In genomic region chr1:151706464-151707415, GRCh38 we compare ENCODE assay signal across 17 cellular contexts.
"Had no signal": no experiment of that assay in that cellular context is flagged by ENCODE, and none has a peak within 500 bp of the region (broad histone marks: within the 10 kb centered on the region; RNA-seq: fewer than 3 reads in every experiment).

No MANE protein-coding gene starts in this region.

- H3K27me3 Mint-ChIP-seq: activated CD4-positive, alpha-beta T cell treated with anti-CD3 and anti-CD28 coated beads for 36 hours; stimulated activated naive CD8-positive, alpha-beta T cell treated with anti-CD3 and anti-CD28 coated beads, Interleukin-15, Interleukin-2, amounts not matched to agents 100 ng/mL and 50 ng/mL, for 24 hours; type B pancreatic cell had no signal

- H3K27ac ChIP-seq: cardiac muscle cell, hepatocyte, lower lobe of right lung, sigmoid colon, spleen, suprapubic skin had no signal

- H3K4me3 Mint-ChIP-seq: activated CD4-positive, alpha-beta T cell treated with anti-CD3 and anti-CD28 coated beads for 36 hours; activated T-helper 1 cell treated with anti-CD3 and anti-CD28 coated beads, Interleukin-12 subunit alpha, Interleukin-12 subunit beta, Interleukin-2, Interleukin-4 antibody, amounts not matched to agents 30 ng/mL and 10 ng/mL and 1 ng/mL, durations not matched to agents 14 hours and 24 hours and 36 hours; naive thymus-derived CD8-positive, alpha-beta T cell; stimulated activated naive CD8-positive, alpha-beta T cell treated with anti-CD3 and anti-CD28 coated beads, Interleukin-15, Interleukin-2, amounts not matched to agents 100 ng/mL and 50 ng/mL, for 24 hours; type B pancreatic cell; WTC11 had no signal

- H3K36me3 Mint-ChIP-seq: naive thymus-derived CD8-positive, alpha-beta T cell; type B pancreatic cell; WTC11 had no signal

- ATAC-seq: activated CD4-positive, alpha-beta T cell treated with anti-CD3 and anti-CD28 coated beads for 36 hours; left cardiac atrium; naive thymus-derived CD8-positive, alpha-beta T cell; WTC11 had no signal

- H3K4me1 Mint-ChIP-seq: WTC11 had no signal

- DNase-seq: activated CD4-positive, alpha-beta T cell treated with anti-CD3 and anti-CD28 coated beads for 36 hours; activated CD4-positive, alpha-beta T cell treated with anti-CD3 and anti-CD28 coated beads, Interleukin-2, amount 50 U/mL, for 48 hours; activated gamma-delta T cell treated with Interleukin-2 at 50 U/mL for 16 hours; activated T-cell treated with anti-CD3 and anti-CD28 coated beads for 4 hours; left cardiac atrium; lower lobe of right lung; naive thymus-derived CD8-positive, alpha-beta T cell; sigmoid colon; spleen; SW 1271 had no signal

- H3K9me3 Mint-ChIP-seq: activated T-helper 1 cell treated with anti-CD3 and anti-CD28 coated beads, Interleukin-12 subunit alpha, Interleukin-12 subunit beta, Interleukin-2, Interleukin-4 antibody, amounts not matched to agents 30 ng/mL and 10 ng/mL and 1 ng/mL, durations not matched to agents 14 hours and 24 hours and 36 hours; naive thymus-derived CD8-positive, alpha-beta T cell; stimulated activated naive CD8-positive, alpha-beta T cell treated with anti-CD3 and anti-CD28 coated beads, Interleukin-15, Interleukin-2, amounts not matched to agents 100 ng/mL and 50 ng/mL, for 24 hours; type B pancreatic cell; WTC11 had no signal

- H3K27ac Mint-ChIP-seq: activated CD4-positive, alpha-beta T cell treated with anti-CD3 and anti-CD28 coated beads for 36 hours; activated T-helper 1 cell treated with anti-CD3 and anti-CD28 coated beads, Interleukin-12 subunit alpha, Interleukin-12 subunit beta, Interleukin-2, Interleukin-4 antibody, amounts not matched to agents 30 ng/mL and 10 ng/mL and 1 ng/mL, durations not matched to agents 14 hours and 24 hours and 36 hours; stimulated activated naive CD8-positive, alpha-beta T cell treated with anti-CD3 and anti-CD28 coated beads, Interleukin-15, Interleukin-2, amounts not matched to agents 100 ng/mL and 50 ng/mL, for 24 hours had no signal
